In the genomic region with DNA sequence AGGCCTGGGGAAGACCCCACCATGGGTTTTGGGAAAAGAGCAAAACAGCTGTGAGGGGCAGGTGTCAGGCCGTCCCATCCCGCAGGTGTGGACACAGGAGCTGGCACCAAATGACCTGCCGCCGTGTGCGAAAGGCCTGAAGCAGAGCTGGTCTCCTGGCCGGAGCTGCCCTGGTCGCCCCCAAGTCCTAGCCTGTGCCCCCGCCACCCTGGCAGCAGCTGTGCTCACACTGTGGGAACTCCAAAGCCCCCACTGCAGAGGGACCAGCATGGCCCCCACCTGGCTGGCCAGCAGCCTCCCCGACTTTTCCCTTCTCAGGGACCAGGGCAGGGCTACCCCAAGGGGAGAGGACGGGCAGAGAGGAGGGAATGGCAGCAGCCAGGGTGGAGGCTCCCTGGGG, we compare ENCODE assay signal across 31 cellular contexts.
"Had no signal": no experiment of that assay in that cellular context is flagged by ENCODE, and none has a peak within 500 bp of the region (broad histone marks: within the 10 kb centered on the region; RNA-seq: fewer than 3 reads in every experiment).

No MANE protein-coding gene starts in this region.

- H3K36me3 ChIP-seq: neural progenitor cell, neutrophil, pancreas, prostate gland, right atrium auricular region, right lobe of liver, sigmoid colon, suprapubic skin, tibial artery, transverse colon, upper lobe of right lung, uterus had no signal

- H3K4me3 Mint-ChIP-seq: naive thymus-derived CD4-positive, alpha-beta T cell; natural killer cell; nephron; neural progenitor cell; stimulated activated memory B cell treated with anti-CD40 and anti-IgM and Interleukin-4, amounts not matched to agents 10 μg/mL and 1 μg/mL and 100 μg/mL, for 72 hours; stimulated activated naive CD8-positive, alpha-beta T cell treated with anti-CD3 and anti-CD28 coated beads, Interleukin-15, amount 100 ng/mL, for 72 hours; type B pancreatic cell had no signal

- H3K4me3 ChIP-seq: neural progenitor cell, pancreas, prostate gland, right atrium auricular region, right lobe of liver, sigmoid colon, smooth muscle cell, spleen, suprapubic skin, testis, tibial artery, transverse colon, upper lobe of right lung, uterus had no signal

- H3K9me3 Mint-ChIP-seq: naive thymus-derived CD4-positive, alpha-beta T cell; natural killer cell; nephron; neural progenitor cell; stimulated activated memory B cell treated with anti-CD40 and anti-IgM and Interleukin-4, amounts not matched to agents 10 μg/mL and 1 μg/mL and 100 μg/mL, for 72 hours; stimulated activated naive CD8-positive, alpha-beta T cell treated with anti-CD3 and anti-CD28 coated beads, Interleukin-15, amount 100 ng/mL, for 72 hours; type B pancreatic cell had no signal

- H3K4me1 Mint-ChIP-seq: naive thymus-derived CD4-positive, alpha-beta T cell; natural killer cell; nephron; neural progenitor cell; stimulated activated memory B cell treated with anti-CD40 and anti-IgM and Interleukin-4, amounts not matched to agents 10 μg/mL and 1 μg/mL and 100 μg/mL, for 72 hours; stimulated activated naive CD8-positive, alpha-beta T cell treated with anti-CD3 and anti-CD28 coated beads, Interleukin-15, amount 100 ng/mL, for 72 hours had no signal

- ATAC-seq: natural killer cell; pancreas; right lobe of liver; stimulated activated memory B cell treated with anti-CD40 and anti-IgM and Interleukin-4, amounts not matched to agents 10 μg/mL and 1 μg/mL and 100 μg/mL, for 72 hours; stimulated activated naive CD8-positive, alpha-beta T cell treated with anti-CD3 and anti-CD28 coated beads, Interleukin-15, amount 100 ng/mL, for 72 hours; stimulated activated naive CD8-positive, alpha-beta T cell treated with anti-CD3 and anti-CD28 coated beads, Interleukin-15, Interleukin-2, amounts not matched to agents 100 U/mL and 50 U/mL, for 24 hours; upper lobe of right lung had no signal

- H3K9ac ChIP-seq: neural progenitor cell had no signal

- DNase-seq: naive thymus-derived CD4-positive, alpha-beta T cell; natural killer cell; nucleus accumbens; retina; right lobe of liver; sigmoid colon; spleen; stimulated activated CD4-positive, alpha-beta T cell treated with anti-CD3 and anti-CD28 coated beads, Interleukin-12 subunit alpha, Interleukin-12 subunit beta, amount 100 ng/mL, for 4 hours; stimulated activated CD4-positive, alpha-beta T cell treated with anti-CD3 and anti-CD28 coated beads, Interleukin-1b, Interleukin-23, amount 100 ng/mL, for 48 hours; stimulated activated CD4-positive, alpha-beta T cell treated with anti-CD3 and anti-CD28 coated beads, Interleukin-4, amount 100 ng/mL, for 1 hour; stimulated activated CD4-positive, alpha-beta T cell treated with anti-CD3 and anti-CD28 coated beads, Interleukin-4, amount 100 ng/mL, for 4 hours; stimulated activated CD8-positive, alpha-beta memory T cell treated with anti-CD3 and anti-CD28 coated beads, Interleukin-4, amount 100 ng/mL, for 48 hours; stimulated activated naive CD4-positive, alpha-beta T cell; stimulated activated naive CD8-positive, alpha-beta T cell treated with anti-CD3 and anti-CD28 coated beads, Interleukin-15, amount 100 ng/mL, for 72 hours; stimulated activated naive CD8-positive, alpha-beta T cell treated with anti-CD3 and anti-CD28 coated beads, Interleukin-15, Interleukin-2, amounts not matched to agents 100 U/mL and 50 U/mL, for 24 hours; substantia nigra; testis; tibial artery; transverse colon; upper lobe of right lung; uterus had no signal

- H3K27ac Mint-ChIP-seq: naive thymus-derived CD4-positive, alpha-beta T cell; natural killer cell; nephron; neural progenitor cell; stimulated activated memory B cell treated with anti-CD40 and anti-IgM and Interleukin-4, amounts not matched to agents 10 μg/mL and 1 μg/mL and 100 μg/mL, for 72 hours; stimulated activated naive CD8-positive, alpha-beta T cell treated with anti-CD3 and anti-CD28 coated beads, Interleukin-15, amount 100 ng/mL, for 72 hours; type B pancreatic cell had no signal

- H3K27me3 ChIP-seq: neural progenitor cell, pancreas, right atrium auricular region, right lobe of liver, testis, transverse colon, upper lobe of right lung, uterus had no signal

- FAIRE-seq: pancreas had no signal

- H3K9me3 ChIP-seq: neutrophil, pancreas, prostate gland, right atrium auricular region, right lobe of liver, sigmoid colon, spleen, suprapubic skin, testis, tibial artery, transverse colon, upper lobe of right lung, uterus had no signal

- H3K27me3 Mint-ChIP-seq: naive thymus-derived CD4-positive, alpha-beta T cell; stimulated activated naive CD8-positive, alpha-beta T cell treated with anti-CD3 and anti-CD28 coated beads, Interleukin-15, amount 100 ng/mL, for 72 hours; type B pancreatic cell had no signal

- H3K36me3 Mint-ChIP-seq: naive thymus-derived CD4-positive, alpha-beta T cell; natural killer cell; neural progenitor cell; stimulated activated memory B cell treated with anti-CD40 and anti-IgM and Interleukin-4, amounts not matched to agents 10 μg/mL and 1 μg/mL and 100 μg/mL, for 72 hours; type B pancreatic cell had no signal

- H3K4me1 ChIP-seq: neural progenitor cell, pancreas, prostate gland, right atrium auricular region, right lobe of liver, sigmoid colon, spleen, suprapubic skin, testis, tibial artery, transverse colon, upper lobe of right lung, uterus had no signal

- H2AFZ ChIP-seq: neural progenitor cell had no signal

- H3K27ac ChIP-seq: neural progenitor cell, neutrophil, pancreas, prostate gland, right atrium auricular region, right lobe of liver, sigmoid colon, spleen, suprapubic skin, testis, tibial artery, transverse colon, upper lobe of right lung, uterus had no signal

- H3K4me2 ChIP-seq: neural progenitor cell, smooth muscle cell had no signal
